In the genomic region with DNA sequence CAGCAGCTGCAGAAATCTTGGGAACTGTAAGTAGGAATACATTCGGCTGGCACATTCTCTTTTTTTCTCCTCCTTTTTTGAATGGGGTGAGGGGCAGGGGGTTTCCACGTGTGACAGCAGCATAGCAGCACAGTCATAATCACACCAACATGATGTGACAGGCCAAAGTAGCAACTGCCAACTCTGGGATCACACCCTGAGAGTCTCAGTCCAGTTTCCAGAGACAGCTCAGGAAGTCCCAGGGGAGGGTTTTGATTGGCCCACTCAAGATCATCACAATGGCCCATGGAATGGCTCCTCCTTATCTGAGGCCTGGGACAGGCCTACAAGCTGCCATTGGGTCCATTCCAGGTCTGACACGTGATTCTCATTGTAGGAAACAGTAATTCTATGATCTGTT, we compare ENCODE assay signal across 28 cellular contexts.
A peak's percentile ranks its signal among the peaks of the same experiment; 100 is the strongest.
DNase-seq lines count a peak whose midpoint lies in the region; ATAC-seq and TF ChIP-seq lines count a peak whose summit lies in the region.
"Had no signal": no experiment of that assay in that cellular context is flagged by ENCODE, and none has a peak within 500 bp of the region (broad histone marks: within the 10 kb centered on the region; RNA-seq: fewer than 3 reads in every experiment).

No MANE protein-coding gene starts in this region.

- no peak overlapping the region for H2BK15ac ChIP-seq in neuronal stem cell (ENCODE audit: low read length)

- H3K4me1 ChIP-seq in neuronal stem cell (ENCODE audit: control insufficient read depth in 2 of 2, insufficient read depth in 1 of 2, low read depth in 1 of 2, low read length in 2 of 2) (no peaks in the 10 kb centered on the region), upper lobe of right lung (no peaks in the 10 kb centered on the region)
- H3K4me1 ChIP-seq: Peyer's patch, SJSA1 had no signal

- ATAC-seq in WTC11 (peak; percentile 38; the same call in 1 of the 2 replicates), upper lobe of right lung (no peak), HG02973 (IDR thresholded peaks at IDR 0.05; ENCODE audit: unreplicated experiment) (no peak)
- ATAC-seq: CD8-positive, alpha-beta T cell; HepG2 had no signal

- H2AK5ac ChIP-seq in neuronal stem cell (ENCODE audit: low read depth, low read length): no peak overlapping the region

- no peak overlapping the region for H3K27ac Mint-ChIP-seq in WTC11
- H3K27ac Mint-ChIP-seq: CD8-positive, alpha-beta T cell; H9; HFFc6 had no signal

- no peaks in the 10 kb centered on the region for H3K36me3 Mint-ChIP-seq in WTC11
- H3K36me3 Mint-ChIP-seq: CD8-positive, alpha-beta T cell had no signal

- H3K4me1 Mint-ChIP-seq in WTC11: 0 out of 2 replicates have a peak, but pooled peaks cover 2% of the 10 kb centered on the region
- H3K4me1 Mint-ChIP-seq: H9 had no signal

- peaks cover 2% of the 10 kb centered on the region; the same call in 1 of the 2 replicates for H3K27me3 Mint-ChIP-seq in WTC11 (ENCODE audit: low read depth)

- H2BK5ac ChIP-seq in neuronal stem cell (ENCODE audit: low read length): no peak overlapping the region

- no peak overlapping the region for H3K4me2 ChIP-seq in neuronal stem cell (ENCODE audit: insufficient read depth, low read length, poor library complexity, severe bottlenecking)

- H3K9me3 Mint-ChIP-seq in WTC11: no peaks in the 10 kb centered on the region
- H3K9me3 Mint-ChIP-seq: CD8-positive, alpha-beta T cell; H9 had no signal

- H3K4ac ChIP-seq in neuronal stem cell (ENCODE audit: low read length): no peak overlapping the region

- CTCF ChIA-PET in WTC11 (lab: Charles Lee): no interaction called here

- no peak overlapping the region for H4K91ac ChIP-seq in neuronal stem cell (ENCODE audit: low read depth, low read length, poor library complexity)

- POLR2A ChIA-PET in WTC11 (lab: Charles Lee): no interaction called here

- no peaks in the 10 kb centered on the region for H3K27me3 ChIP-seq in neuronal stem cell (ENCODE audit: control insufficient read depth in 3 of 3, insufficient read depth in 3 of 3, low read depth in 1 of 3, low read length in 3 of 3)
- H3K27me3 ChIP-seq in upper lobe of right lung: no peaks in the 10 kb centered on the region
- H3K27me3 ChIP-seq: Peyer's patch, SJSA1 had no signal

- no peak overlapping the region for H3K18ac ChIP-seq in neuronal stem cell (ENCODE audit: low read length)

- no CpG with 5 or more reads among the region's 3 CpGs for WGBS in neuronal stem cell (ENCODE audit: extremely low coverage in 2 of 2, insufficient read length in 2 of 2, insufficient replicate concordance in 1 of 2), 2 donors

- no peak overlapping the region for H2BK12ac ChIP-seq in neuronal stem cell (ENCODE audit: low read length)

- intact Hi-C loops in upper lobe of right lung (cut with DNase I): no loop called here

- H3K79me1 ChIP-seq in neuronal stem cell (ENCODE audit: low read depth, low read length): no peaks in the 10 kb centered on the region

- no peak overlapping the region for H3K4me3 Mint-ChIP-seq in WTC11
- H3K4me3 Mint-ChIP-seq: CD8-positive, alpha-beta T cell; H9; HFFc6 had no signal

- no peak overlapping the region for H2BK120ac ChIP-seq in neuronal stem cell (ENCODE audit: low read depth, low read length)

- no peak overlapping the region for H3K4me3 ChIP-seq in fibroblast of pulmonary artery (replicated peaks; ENCODE audit: low read depth, low read length)
- H3K4me3 ChIP-seq in neuronal stem cell (ENCODE audit: low read length in 2 of 2): no peak overlapping the region
- no peak overlapping the region for H3K4me3 ChIP-seq in upper lobe of right lung
- H3K4me3 ChIP-seq: GM23248, Peyer's patch, SJSA1 had no signal

- H3K9me3 ChIP-seq in neuronal stem cell (replicated peaks in 1 of 2; ENCODE audit: control insufficient read depth in 2 of 2, insufficient read depth in 1 of 2, low read depth in 1 of 2, low read length in 2 of 2): no peaks in the 10 kb centered on the region
- H3K9me3 ChIP-seq in upper lobe of right lung: no peaks in the 10 kb centered on the region
- H3K9me3 ChIP-seq: Peyer's patch, SJSA1 had no signal

- DNase-seq in NCI-H187 (lab: John Stamatoyannopoulos, UW): peak; percentile 13 to 21
- DNase-seq in NCI-H187 treated with DMSO at 0.1 percent for 48 hours (lab: John Stamatoyannopoulos, UW): no peak
- no peak for DNase-seq in WTC11 (ENCODE audit: low spot score)
- DNase-seq in fibroblast of pulmonary artery (ENCODE audit: low read depth): peak; percentile 25
- no peak for DNase-seq in neuronal stem cell (ENCODE audit: low spot score)
- no peak for DNase-seq in upper lobe of right lung
- DNase-seq in AG08395 (ENCODE audit: low spot score): no peak
- DNase-seq: ACHN; C1 segment of cervical spinal cord; CD8-positive, alpha-beta T cell; DMS153; GM23248; H9; HFFc6; KBM-7; NCI-H1092 treated with DMSO at 0.1 percent for 48 hours; NCI-H1436 treated with DMSO at 0.1 percent for 48 hours; NCI-H2029 treated with DMSO at 0.1 percent for 48 hours; NCI-H226; NCI-H524; NCI-H774; NK-92 treated with Interleukin-12 subunit alpha and Interleukin-12 subunit beta, amount 100 ng/mL, for 24 hours; Peyer's patch had no signal

- no peak overlapping the region for H3K27ac ChIP-seq in neuronal stem cell (replicated peaks; ENCODE audit: low read length)
- H3K27ac ChIP-seq in upper lobe of right lung: no peak overlapping the region
- H3K27ac ChIP-seq: 22Rv1, GM23248, HL-60, SJSA1 had no signal

- H3K23ac ChIP-seq in neuronal stem cell (ENCODE audit: low read depth, low read length, poor library complexity): no peak overlapping the region

- no peak for TF ChIP-seq CTCF in WTC11 (IDR thresholded peaks at IDR 0.05)
- TF ChIP-seq CTCF in fibroblast of pulmonary artery (IDR thresholded peaks at IDR 0.05; ENCODE audit: low read length, missing control alignments): no peak
- TF ChIP-seq CTCF in upper lobe of right lung (IDR thresholded peaks at IDR 0.05): no peak

- no peak overlapping the region for H4K8ac ChIP-seq in neuronal stem cell (ENCODE audit: low read depth, low read length)

- H2AFZ ChIP-seq in neuronal stem cell (ENCODE audit: low read length): no peak overlapping the region
- H2AFZ ChIP-seq: GM23248 had no signal

- H3K36me3 ChIP-seq in neuronal stem cell (replicated peaks in 1 of 2; ENCODE audit: control insufficient read depth in 2 of 2, insufficient read depth in 2 of 2, low read length in 2 of 2) (no peaks in the 10 kb centered on the region), upper lobe of right lung (no peaks in the 10 kb centered on the region)
- H3K36me3 ChIP-seq: Peyer's patch, SJSA1 had no signal

- H3K9ac ChIP-seq in neuronal stem cell (ENCODE audit: low read depth, low read length, poor library complexity): no peak overlapping the region
- H3K9ac ChIP-seq: GM23248 had no signal

- H3K14ac ChIP-seq in neuronal stem cell (ENCODE audit: low read length): peak overlapping the region; percentile 22

TF ChIP-seq in WTC11, 78 proteins besides CTCF, POLR2A, EP300 and RAD21 (continues in another document):
- no peak for TF ChIP-seq ZNF263 (CRISPR knock-in tag; IDR thresholded peaks at IDR 0.05; ENCODE audit: low read depth)
- TF ChIP-seq, protein P1, sequence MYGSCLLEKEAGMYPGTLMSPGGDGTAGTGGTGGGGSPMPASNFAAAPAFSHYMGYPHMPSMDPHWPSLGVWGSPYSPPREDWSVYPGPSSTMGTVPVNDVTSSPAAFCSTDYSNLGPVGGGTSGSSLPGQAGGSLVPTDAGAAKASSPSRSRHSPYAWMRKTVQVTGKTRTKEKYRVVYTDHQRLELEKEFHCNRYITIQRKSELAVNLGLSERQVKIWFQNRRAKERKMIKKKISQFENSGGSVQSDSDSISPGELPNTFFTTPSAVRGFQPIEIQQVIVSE (CRISPR knock-in tag; IDR thresholded peaks at IDR 0.05; ENCODE audit: borderline replicate concordance): no peak
- TF ChIP-seq, protein P2, sequence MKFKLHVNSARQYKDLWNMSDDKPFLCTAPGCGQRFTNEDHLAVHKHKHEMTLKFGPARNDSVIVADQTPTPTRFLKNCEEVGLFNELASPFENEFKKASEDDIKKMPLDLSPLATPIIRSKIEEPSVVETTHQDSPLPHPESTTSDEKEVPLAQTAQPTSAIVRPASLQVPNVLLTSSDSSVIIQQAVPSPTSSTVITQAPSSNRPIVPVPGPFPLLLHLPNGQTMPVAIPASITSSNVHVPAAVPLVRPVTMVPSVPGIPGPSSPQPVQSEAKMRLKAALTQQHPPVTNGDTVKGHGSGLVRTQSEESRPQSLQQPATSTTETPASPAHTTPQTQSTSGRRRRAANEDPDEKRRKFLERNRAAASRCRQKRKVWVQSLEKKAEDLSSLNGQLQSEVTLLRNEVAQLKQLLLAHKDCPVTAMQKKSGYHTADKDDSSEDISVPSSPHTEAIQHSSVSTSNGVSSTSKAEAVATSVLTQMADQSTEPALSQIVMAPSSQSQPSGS (CRISPR knock-in tag; IDR thresholded peaks at IDR 0.05; ENCODE audit: borderline replicate concordance, low read depth): no peak
- TF ChIP-seq ZNF121 (CRISPR knock-in tag; IDR thresholded peaks at IDR 0.05): no peak
- TF ChIP-seq, protein P3, sequence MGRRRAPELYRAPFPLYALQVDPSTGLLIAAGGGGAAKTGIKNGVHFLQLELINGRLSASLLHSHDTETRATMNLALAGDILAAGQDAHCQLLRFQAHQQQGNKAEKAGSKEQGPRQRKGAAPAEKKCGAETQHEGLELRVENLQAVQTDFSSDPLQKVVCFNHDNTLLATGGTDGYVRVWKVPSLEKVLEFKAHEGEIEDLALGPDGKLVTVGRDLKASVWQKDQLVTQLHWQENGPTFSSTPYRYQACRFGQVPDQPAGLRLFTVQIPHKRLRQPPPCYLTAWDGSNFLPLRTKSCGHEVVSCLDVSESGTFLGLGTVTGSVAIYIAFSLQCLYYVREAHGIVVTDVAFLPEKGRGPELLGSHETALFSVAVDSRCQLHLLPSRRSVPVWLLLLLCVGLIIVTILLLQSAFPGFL (CRISPR knock-in tag; IDR thresholded peaks at IDR 0.05; ENCODE audit: borderline replicate concordance): no peak
- TF ChIP-seq, protein P4, sequence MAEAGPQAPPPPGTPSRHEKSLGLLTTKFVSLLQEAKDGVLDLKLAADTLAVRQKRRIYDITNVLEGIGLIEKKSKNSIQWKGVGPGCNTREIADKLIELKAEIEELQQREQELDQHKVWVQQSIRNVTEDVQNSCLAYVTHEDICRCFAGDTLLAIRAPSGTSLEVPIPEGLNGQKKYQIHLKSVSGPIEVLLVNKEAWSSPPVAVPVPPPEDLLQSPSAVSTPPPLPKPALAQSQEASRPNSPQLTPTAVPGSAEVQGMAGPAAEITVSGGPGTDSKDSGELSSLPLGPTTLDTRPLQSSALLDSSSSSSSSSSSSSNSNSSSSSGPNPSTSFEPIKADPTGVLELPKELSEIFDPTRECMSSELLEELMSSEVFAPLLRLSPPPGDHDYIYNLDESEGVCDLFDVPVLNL (CRISPR knock-in tag; IDR thresholded peaks at IDR 0.05; ENCODE audit: borderline replicate concordance, low read depth): no peak
- no peak for TF ChIP-seq FOXK1 (CRISPR knock-in tag; IDR thresholded peaks at IDR 0.05)
- TF ChIP-seq SP1 (CRISPR knock-in tag; conservative IDR thresholded peaks at IDR 0.05): no peak
- no peak for TF ChIP-seq CREB1 (CRISPR knock-in tag; IDR thresholded peaks at IDR 0.05)

Comparison
In these comparisons a context has a peak if more than half of its experiments do, and no peak if none do; other contexts are left out.
1. DNase-seq: peak in NCI-H187 (2 of 2) and fibroblast of pulmonary artery (single experiment); none in NCI-H187 treated with DMSO at 0.1 percent for 48 hours (single experiment), WTC11 (single experiment), neuronal stem cell (single experiment), upper lobe of right lung (single experiment) and AG08395 (single experiment).